In the genomic region with DNA sequence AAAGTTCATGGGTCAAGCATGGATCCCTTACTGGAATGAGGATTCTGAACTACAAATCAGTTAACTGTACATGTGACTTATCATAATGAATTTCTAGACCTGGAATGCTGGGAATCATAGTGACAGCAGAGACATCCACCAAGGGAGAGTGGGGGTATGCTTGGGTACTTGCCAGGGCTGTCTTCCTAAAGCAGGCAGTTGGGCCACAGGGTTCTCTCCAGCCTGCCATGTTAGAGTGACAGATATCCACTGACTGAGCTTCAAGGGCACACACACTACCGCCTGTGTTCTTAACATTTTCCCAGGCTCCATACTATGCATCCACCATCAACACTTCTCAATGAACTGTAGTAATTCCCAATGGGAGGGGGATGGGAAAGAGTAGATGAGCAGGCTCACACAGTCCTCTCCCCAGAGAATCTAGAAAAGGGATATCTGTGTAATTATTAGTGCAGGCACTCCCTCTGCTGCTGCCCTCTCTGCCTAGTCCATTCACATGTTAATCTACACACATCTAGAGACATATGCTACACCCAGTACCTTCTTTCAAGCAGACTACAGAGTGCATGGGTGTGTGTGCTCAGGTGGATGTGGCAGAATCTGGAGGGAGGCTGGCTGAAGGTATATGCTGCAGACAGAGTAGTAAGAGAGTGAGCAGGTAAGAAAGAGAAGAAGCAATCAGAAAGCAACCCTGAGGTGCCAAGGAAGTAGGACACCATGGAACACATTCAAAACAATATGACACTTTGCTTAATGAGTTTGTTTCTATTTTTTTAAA, we compare ENCODE assay signal across 1 cellular context.
TF ChIP-seq lines count a peak whose summit lies in the region.

No MANE protein-coding gene starts in this region.

TF ChIP-seq in IMR-90, 13 proteins besides CTCF, POLR2A, EP300 and RAD21:
- TF ChIP-seq CEBPB (IDR thresholded peaks at IDR 0.05; ENCODE audit: low read depth, low read length) (no peak), RCOR1 (IDR thresholded peaks at IDR 0.05; ENCODE audit: insufficient replicate concordance, low read length) (no peak), CHD1 (IDR thresholded peaks at IDR 0.05; ENCODE audit: low read depth, low read length) (no peak)
TF ChIP-seq in IMR-90: peak in this region for 0.
